Comparison of ENCODE assay signal across 8 cellular contexts in the genomic region with DNA sequence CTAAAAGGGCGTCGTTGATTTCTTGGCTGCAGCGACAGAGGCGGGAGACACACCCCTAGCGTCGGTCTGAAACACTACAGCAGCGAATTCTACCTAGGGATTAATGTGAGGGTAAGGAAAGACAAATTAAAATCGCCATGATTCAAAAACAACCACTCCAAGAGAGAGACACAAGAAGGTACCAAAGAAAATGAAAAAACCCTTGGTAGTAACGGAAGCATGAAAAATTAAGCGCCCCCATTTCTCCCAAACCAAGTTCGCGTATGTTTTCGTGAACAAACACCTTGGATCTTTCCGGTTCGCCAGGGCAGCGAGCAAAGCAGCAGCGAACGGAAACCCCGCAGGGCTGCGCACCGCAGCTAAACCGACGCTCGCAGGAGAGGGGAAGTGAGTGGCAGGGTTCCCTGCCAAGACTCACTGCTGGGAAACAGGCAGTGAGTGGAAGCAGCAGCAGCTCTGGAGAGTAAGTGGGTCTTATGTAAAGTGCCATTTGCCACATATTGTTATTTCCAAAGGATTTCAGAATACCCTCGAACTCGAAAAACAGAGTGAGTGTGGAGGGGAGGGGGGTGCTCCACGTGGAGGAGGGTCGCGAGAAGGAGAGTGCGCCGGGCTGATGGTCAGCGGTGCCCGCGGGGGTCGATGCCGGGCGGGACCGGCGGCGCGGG. TPM values are rescaled to one million over a fixed set of nuclear protein-coding genes. Genes with fewer than 3 reads are reported as not detected.
DNase-seq lines count a peak whose midpoint lies in the region; ATAC-seq and TF ChIP-seq lines count a peak whose summit lies in the region.

No MANE protein-coding gene starts in this region.

- H3K9ac ChIP-seq in colonic mucosa (ENCODE audit: low read depth in 2 of 2, low read length in 2 of 2): peak overlapping the region; percentile 87 to 90

- ATAC-seq in HG03439 (IDR thresholded peaks at IDR 0.05; ENCODE audit: unreplicated experiment): peak; percentile 58

- peak; percentile 79 for DNase-seq in Ammon's horn (ENCODE audit: low spot score)
- peak; percentile 62 for DNase-seq in GM19238 (ENCODE audit: insufficient read length, low spot score)
- peak; percentile 71 for DNase-seq in NCI-H510A (lab: John Stamatoyannopoulos, UW)
- DNase-seq in activated CD4-positive, alpha-beta T cell treated with anti-CD3 and anti-CD28 coated beads for 48 hours: peak; percentile 82
- peak; percentile 88 for DNase-seq in colonic mucosa
- peak; percentile 93 for DNase-seq in left kidney (ENCODE audit: low read depth, low spot score)
- DNase-seq in stimulated activated CD4-positive, alpha-beta T cell treated with anti-CD3 and anti-CD28 coated beads, Interleukin-4, amount 100 ng/mL, for 1 hour: peak; percentile 68

- H3K36me3 ChIP-seq in colonic mucosa: no peaks in the 10 kb centered on the region

- no peaks in the 10 kb centered on the region for H3K27me3 ChIP-seq in colonic mucosa

- TF ChIP-seq CTCF in colonic mucosa (IDR thresholded peaks at IDR 0.05): peak; percentile 47

- peak overlapping the region; percentile 61 for H3K4me3 ChIP-seq in colonic mucosa

- H3K4me1 ChIP-seq in colonic mucosa: peaks cover 16% of the 10 kb centered on the region

- intact Hi-C loops in colonic mucosa (cut with DNase I): no loop called here

- peak overlapping the region; percentile 99 for H3K27ac ChIP-seq in colonic mucosa

- H3K9me3 ChIP-seq in colonic mucosa: no peaks in the 10 kb centered on the region

RNA-seq across cellular contexts. Expression of gene PPP3R1, which starts 1.0 kb away (rescaled TPM):
- 10 to 100 TPM; 45.1 to 67.8 TPM for total RNA-seq in colonic mucosa

Comparison
In these comparisons a context has a peak if more than half of its experiments do, and no peak if none do; other contexts are left out.
1. Peak in every context shown above with its lines: DNase-seq, ATAC-seq, H3K4me3 ChIP-seq and H3K27ac ChIP-seq.